In the genomic region with DNA sequence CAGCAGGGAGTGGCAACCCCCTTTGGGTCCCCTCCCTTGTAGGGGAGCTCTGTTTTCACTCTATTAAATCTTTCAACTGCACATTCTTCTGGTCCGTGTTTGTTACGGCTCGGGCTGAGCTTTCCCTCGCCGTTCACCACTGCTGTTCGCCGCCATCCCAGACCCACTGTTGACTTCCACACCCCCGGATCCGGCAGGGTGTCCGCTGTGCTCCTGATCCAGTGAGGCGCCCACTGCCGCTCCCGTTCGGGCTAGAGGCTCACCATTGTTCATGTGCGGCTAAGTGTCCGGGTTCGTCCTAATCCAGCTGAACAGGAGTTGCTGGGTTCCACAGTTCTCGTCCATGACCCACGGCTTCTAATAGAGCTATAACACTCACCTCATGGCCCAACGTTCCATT, we compare ENCODE assay signal across 25 cellular contexts.
DNase-seq lines count a peak whose midpoint lies in the region; ATAC-seq, FAIRE-seq and TF ChIP-seq lines count a peak whose summit lies in the region.
"Had no signal": no experiment of that assay in that cellular context is flagged by ENCODE, and none has a peak within 500 bp of the region (broad histone marks: within the 10 kb centered on the region; RNA-seq: fewer than 3 reads in every experiment).

No MANE protein-coding gene starts in this region.

- no peaks in the 10 kb centered on the region for H4K20me1 ChIP-seq in PC-9 (ENCODE audit: insufficient read depth)
- H4K20me1 ChIP-seq: BLaER1 treated with 17β-estradiol and CSF1 and Interleukin-3, amounts not matched to agents 10 nM and 100 nM had no signal

- peaks cover 7% of the 10 kb centered on the region for H3K9me3 Mint-ChIP-seq in progenitor cell of endocrine pancreas (ENCODE audit: low read depth)
- H3K9me3 Mint-ChIP-seq: CD4-positive, alpha-beta T cell; CD8-positive, alpha-beta T cell had no signal

- H3F3A ChIP-seq in PC-9 (ENCODE audit: insufficient read depth, low read depth), result no peaks in the 10 kb centered on the region

- no peak overlapping the region for H3K27ac ChIP-seq in PC-9
- H3K27ac ChIP-seq: BLaER1 treated with 17β-estradiol and CSF1 and Interleukin-3, amounts not matched to agents 10 nM and 100 nM; C4-2B had no signal

- H3K36me3 ChIP-seq in PC-9 (ENCODE audit: low read depth), result no peaks in the 10 kb centered on the region
- H3K36me3 ChIP-seq: BLaER1 treated with 17β-estradiol and CSF1 and Interleukin-3, amounts not matched to agents 10 nM and 100 nM had no signal

- CTCF ChIA-PET in PC-9 (lab: Charles Lee), result no interaction called here

- no peaks in the 10 kb centered on the region for H3K36me3 Mint-ChIP-seq in progenitor cell of endocrine pancreas (ENCODE audit: insufficient read depth)
- H3K36me3 Mint-ChIP-seq: CD8-positive, alpha-beta T cell had no signal

- no peaks in the 10 kb centered on the region for H3K9me3 ChIP-seq in PC-9 (ENCODE audit: insufficient read depth, low read depth)
- H3K9me3 ChIP-seq: Caco-2 had no signal

- TF ChIP-seq CTCF in PC-9 (conservative IDR thresholded peaks at IDR 0.05), result no peak
- TF ChIP-seq CTCF in progenitor cell of endocrine pancreas (IDR thresholded peaks at IDR 0.05; ENCODE audit: unreplicated experiment), result no peak
- TF ChIP-seq CTCF in GM13976 (IDR thresholded peaks at IDR 0.05; ENCODE audit: borderline replicate concordance, control extremely low read depth, extremely low read depth, insufficient read depth, missing control alignments), result no peak

- no peak overlapping the region for H3K4me2 ChIP-seq in PC-9
- H3K4me2 ChIP-seq: BLaER1 treated with 17β-estradiol and CSF1 and Interleukin-3, amounts not matched to agents 10 nM and 100 nM had no signal

- 0 out of 2 replicates have a peak overlapping the region, but pooled peaks have one; percentile 8 for H2AFZ ChIP-seq in PC-9

- H3K4me1 ChIP-seq in PC-9 (replicated peaks; ENCODE audit: insufficient read depth), result no peaks in the 10 kb centered on the region
- H3K4me1 ChIP-seq: BLaER1 treated with 17β-estradiol and CSF1 and Interleukin-3, amounts not matched to agents 10 nM and 100 nM; Caco-2 had no signal

- no peak overlapping the region for H3K4me3 Mint-ChIP-seq in progenitor cell of endocrine pancreas (ENCODE audit: low read depth)
- H3K4me3 Mint-ChIP-seq: B cell; CD4-positive, alpha-beta T cell; CD8-positive, alpha-beta T cell had no signal

- H3K27me3 Mint-ChIP-seq in progenitor cell of endocrine pancreas, result no peaks in the 10 kb centered on the region
- H3K27me3 Mint-ChIP-seq: B cell; CD4-positive, alpha-beta T cell had no signal

- no peaks in the 10 kb centered on the region for H3K9me2 ChIP-seq in PC-9 (ENCODE audit: insufficient read depth)

- in situ Hi-C loops in GM13976 (cut with MboI; ENCODE audit: low sequenced_read_pairs, unreplicated experiment), result no loop called here

- DNase-seq in Right ventricle myocardium inferior (ENCODE audit: missing footprints) (peak; percentile 61), cardiac septum (ENCODE audit: low spot score) (no peak), PC-9 (no peak), progenitor cell of endocrine pancreas (ENCODE audit: low spot score, unreplicated experiment) (no peak), urothelium cell line (ENCODE audit: low spot score) (no peak), GM13976 (ENCODE audit: low spot score) (no peak), H4 (ENCODE audit: low spot score) (no peak)
- no peak for DNase-seq in activated CD4-positive, alpha-beta T cell treated with anti-CD3 and anti-CD28 coated beads, Interleukin-2, amount 50 U/mL, for 1 hour
- DNase-seq: 8988T; ACHN; Caco-2; Calu3; CD4-positive, alpha-beta T cell; CD8-positive, alpha-beta T cell; DMS79 treated with DMSO at 0.1 percent for 48 hours; GF-D8 had no signal

- intact Hi-C loops in Right ventricle myocardium inferior (cut with DNase I), result no loop called here
- intact Hi-C loops in cardiac septum (cut with DNase I), result no loop called here
- intact Hi-C loops in PC-9 (cut with micrococcal nuclease; ENCODE audit: unreplicated experiment), result no loop called here

- POLR2A ChIA-PET in PC-9 (lab: Charles Lee; ENCODE audit: unreplicated experiment), result no interaction called here

- FAIRE-seq in urothelium cell line (lab: Jason Lieb, UNC), result peak; percentile 67
- FAIRE-seq: A204.1, D721Med, G401.6, GM12891, GM18507, GM19239 had no signal

- H3K27ac Mint-ChIP-seq in progenitor cell of endocrine pancreas, result peak overlapping the region; percentile 86
- H3K27ac Mint-ChIP-seq: B cell; CD4-positive, alpha-beta T cell; CD8-positive, alpha-beta T cell had no signal

- no peak overlapping the region for H3K4me3 ChIP-seq in PC-9
- H3K4me3 ChIP-seq: BLaER1 treated with 17β-estradiol and CSF1 and Interleukin-3, amounts not matched to agents 10 nM and 100 nM had no signal

- no peaks in the 10 kb centered on the region for H3K79me2 ChIP-seq in PC-9 (ENCODE audit: low read depth)

- no peaks in the 10 kb centered on the region for H3K27me3 ChIP-seq in PC-9 (ENCODE audit: insufficient read depth, low read depth)
- H3K27me3 ChIP-seq: BLaER1 treated with 17β-estradiol and CSF1 and Interleukin-3, amounts not matched to agents 10 nM and 100 nM had no signal

- BruUV-seq in PC-9 (replicated peaks; lab: Mats Ljungman, UMichigan), result no TSS peak

- no peaks in the 10 kb centered on the region for H3K4me1 Mint-ChIP-seq in progenitor cell of endocrine pancreas (ENCODE audit: low read depth)
- H3K4me1 Mint-ChIP-seq: B cell had no signal

- ATAC-seq in Right ventricle myocardium inferior, result no peak
- ATAC-seq: CD8-positive, alpha-beta T cell had no signal
